Comparison of ENCODE assay signal across 26 cellular contexts in genomic region chr2:23127465-23127864, GRCh38.
A peak's percentile ranks its signal among the peaks of the same experiment; 100 is the strongest.
DNase-seq lines count a peak whose midpoint lies in the region; ATAC-seq and TF ChIP-seq lines count a peak whose summit lies in the region.
"Had no signal": no experiment of that assay in that cellular context is flagged by ENCODE, and none has a peak within 500 bp of the region (broad histone marks: within the 10 kb centered on the region; RNA-seq: fewer than 3 reads in every experiment).

No MANE protein-coding gene starts in this region.

- H3K27ac Mint-ChIP-seq in stimulated activated effector memory CD8-positive, alpha-beta T cell treated with anti-CD3 and anti-CD28 coated beads, Interleukin-12 subunit alpha, Interleukin-12 subunit beta, amount 100 ng/mL, for 72 hours: no peak overlapping the region
- no peak overlapping the region for H3K27ac Mint-ChIP-seq in nephron progenitor cell
- H3K27ac Mint-ChIP-seq: CD4-positive, alpha-beta T cell; GM23338 had no signal

- H3K27me3 Mint-ChIP-seq in nephron progenitor cell (ENCODE audit: low read depth, poor library complexity): peaks cover 4% of the 10 kb centered on the region

- peak; percentile 56 for TF ChIP-seq POLR2A in right lobe of liver (IDR thresholded peaks at IDR 0.05)

- H3K4me1 ChIP-seq in duodenal mucosa (ENCODE audit: control insufficient read depth in 1 of 2, insufficient read depth in 2 of 2, low read length in 2 of 2) (peaks cover 35 to 51% of the 10 kb centered on the region in 2 donors), right lobe of liver (peaks cover 0 to 49% (median 28%) of the 10 kb centered on the region in 4 donors)
- H3K4me1 ChIP-seq: BLaER1, HAP-1 had no signal

- H3K9me3 ChIP-seq in duodenal mucosa (ENCODE audit: control insufficient read depth in 1 of 2, low read length in 2 of 2): peaks cover 0 to 4% of the 10 kb centered on the region in 2 donors
- H3K9me3 ChIP-seq in right lobe of liver: no peaks in the 10 kb centered on the region
- H3K9me3 ChIP-seq: HAP-1 had no signal

- no peaks in the 10 kb centered on the region for H3K4me1 Mint-ChIP-seq in stimulated activated effector memory CD8-positive, alpha-beta T cell treated with anti-CD3 and anti-CD28 coated beads, Interleukin-12 subunit alpha, Interleukin-12 subunit beta, amount 100 ng/mL, for 72 hours
- H3K4me1 Mint-ChIP-seq in nephron progenitor cell: no peaks in the 10 kb centered on the region

- peak; percentile 67 for ATAC-seq in GM19025 (IDR thresholded peaks at IDR 0.05; ENCODE audit: low read depth, unreplicated experiment)
- ATAC-seq in right lobe of liver: peak; percentile 89 to 95 (median 92)
- peak; percentile 38 for ATAC-seq in stimulated activated effector memory CD8-positive, alpha-beta T cell treated with anti-CD3 and anti-CD28 coated beads, Interleukin-12 subunit alpha, Interleukin-12 subunit beta, amount 100 ng/mL, for 72 hours
- ATAC-seq in omental fat pad (ENCODE audit: low FRiP score): no peak
- ATAC-seq: GM23338, Panc1 had no signal

- H3K36me3 Mint-ChIP-seq in stimulated activated effector memory CD8-positive, alpha-beta T cell treated with anti-CD3 and anti-CD28 coated beads, Interleukin-12 subunit alpha, Interleukin-12 subunit beta, amount 100 ng/mL, for 72 hours: no peaks in the 10 kb centered on the region
- H3K36me3 Mint-ChIP-seq in nephron progenitor cell (ENCODE audit: low read depth): no peaks in the 10 kb centered on the region

- H3K9ac ChIP-seq in duodenal mucosa (ENCODE audit: low read depth in 1 of 2, low read length in 2 of 2): peak overlapping the region in 1 of 2 donors; percentile 10
- H3K9ac ChIP-seq: BLaER1, KMS-11 had no signal

- intact Hi-C loops in right lobe of liver (cut with DNase I): no loop called here

- peaks cover 7% of the 10 kb centered on the region for H3K9me3 Mint-ChIP-seq in stimulated activated effector memory CD8-positive, alpha-beta T cell treated with anti-CD3 and anti-CD28 coated beads, Interleukin-12 subunit alpha, Interleukin-12 subunit beta, amount 100 ng/mL, for 72 hours
- peaks cover 12% of the 10 kb centered on the region for H3K9me3 Mint-ChIP-seq in nephron progenitor cell
- H3K9me3 Mint-ChIP-seq: CD4-positive, alpha-beta T cell had no signal

- no peak overlapping the region for H3K4me3 Mint-ChIP-seq in stimulated activated effector memory CD8-positive, alpha-beta T cell treated with anti-CD3 and anti-CD28 coated beads, Interleukin-12 subunit alpha, Interleukin-12 subunit beta, amount 100 ng/mL, for 72 hours
- H3K4me3 Mint-ChIP-seq in nephron progenitor cell: no peak overlapping the region
- H3K4me3 Mint-ChIP-seq: CD4-positive, alpha-beta T cell; GM23338 had no signal

- H3K4me3 ChIP-seq in duodenal mucosa (ENCODE audit: low read depth in 1 of 2, low read length in 2 of 2): peak overlapping the region in 1 of 2 donors; percentile 5
- H3K4me3 ChIP-seq in right lobe of liver: no peak overlapping the region
- H3K4me3 ChIP-seq: BLaER1, GM23338, HAP-1 had no signal

- peak; percentile 65 to 89 (median 81) for DNase-seq in right lobe of liver
- DNase-seq in stimulated activated effector memory CD8-positive, alpha-beta T cell treated with anti-CD3 and anti-CD28 coated beads, Interleukin-12 subunit alpha, Interleukin-12 subunit beta, amount 100 ng/mL, for 72 hours (ENCODE audit: low spot score in 2 of 2): no peak
- no peak for DNase-seq in stimulated activated CD4-positive, alpha-beta T cell treated with anti-CD3 and anti-CD28 coated beads, Interleukin-4, amount 100 ng/mL, for 1 hour
- no peak for DNase-seq in nephron progenitor cell
- DNase-seq in activated CD8-positive, alpha-beta memory T cell treated with anti-CD3 and anti-CD28 coated beads, Interleukin-2, amount 50 U/mL, for 4 hours: no peak
- no peak for DNase-seq in omental fat pad (ENCODE audit: low spot score)
- DNase-seq: ACHN; Caco-2; CD4-positive, alpha-beta T cell; DMS 273 treated with DMSO at 0.1 percent for 48 hours; DND-41; NCI-H1105 treated with DMSO at 0.1 percent for 48 hours; NCI-H2081; NCI-H2171; NCI-H345; NCI-H524; NCI-H774 had no signal

- H3K27ac ChIP-seq in duodenal mucosa (ENCODE audit: low read depth, low read length) (peak overlapping the region; percentile 28), right lobe of liver (peak overlapping the region; percentile 28 to 74 (median 57))
- H3K27ac ChIP-seq: 22Rv1, BLaER1, HL-60, KMS-11 had no signal

- H3K27me3 ChIP-seq in duodenal mucosa (ENCODE audit: control insufficient read depth in 1 of 2, insufficient read depth in 2 of 2, low read length in 2 of 2) (no peaks in the 10 kb centered on the region), right lobe of liver (no peaks in the 10 kb centered on the region)
- H3K27me3 ChIP-seq: BLaER1 had no signal

- TF ChIP-seq CTCF in right lobe of liver (IDR thresholded peaks at IDR 0.05): peak in 3 of 4 donors; percentile 11 to 24 (median 22)
- no peak for TF ChIP-seq CTCF in nephron progenitor cell (IDR thresholded peaks at IDR 0.05)
- no peak for TF ChIP-seq CTCF in omental fat pad (IDR thresholded peaks at IDR 0.05)

- 13% methylated on average over 4 of the region's 4 CpGs for WGBS in right lobe of liver (ENCODE audit: insufficient coverage, low coverage, low lambda C conversion rate, missing lambda C conversion rate)

- no peaks in the 10 kb centered on the region for H3K36me3 ChIP-seq in duodenal mucosa (ENCODE audit: control insufficient read depth in 1 of 2, insufficient read depth in 2 of 2, low read length in 2 of 2)
- no peaks in the 10 kb centered on the region for H3K36me3 ChIP-seq in right lobe of liver
- H3K36me3 ChIP-seq: BLaER1, HAP-1 had no signal

Comparison
In these comparisons a context has a peak if more than half of its experiments do, and no peak if none do; other contexts are left out.
1. DNase-seq: peak in right lobe of liver (3 of 3); none in stimulated activated effector memory CD8-positive, alpha-beta T cell treated with anti-CD3 and anti-CD28 coated beads, Interleukin-12 subunit alpha, Interleukin-12 subunit beta, amount 100 ng/mL, for 72 hours (0 of 2), stimulated activated CD4-positive, alpha-beta T cell treated with anti-CD3 and anti-CD28 coated beads, Interleukin-4, amount 100 ng/mL, for 1 hour (single experiment), nephron progenitor cell (single experiment), activated CD8-positive, alpha-beta memory T cell treated with anti-CD3 and anti-CD28 coated beads, Interleukin-2, amount 50 U/mL, for 4 hours (single experiment) and omental fat pad (single experiment).
2. CTCF ChIP-seq: peak in right lobe of liver (3 of 4); none in nephron progenitor cell (single experiment) and omental fat pad (0 of 3).